8 cellular contexts compared by ENCODE assay signal in genomic region chr22:45309422-45310227, GRCh38. TPM values are rescaled to one million over a fixed set of nuclear protein-coding genes. Genes with fewer than 3 reads are reported as not detected.
DNase-seq lines count a peak whose midpoint lies in the region; ATAC-seq and TF ChIP-seq lines count a peak whose summit lies in the region.

Gene FAM118A (plus strand): TSS chr22:45309934. CDS start chr22:45322380, 12,446 bp downstream.

- ATAC-seq in HG02852 (IDR thresholded peaks at IDR 0.05; ENCODE audit: unreplicated experiment) (peak; percentile 72), left cardiac atrium (peak; percentile 95 to 97), upper lobe of right lung (peak; percentile 98)

- in situ Hi-C loops in GM13977 (cut with MboI; ENCODE audit: low pct_unique_long_range_greater_than_20kb, low sequenced_read_pairs, unreplicated experiment) = no loop called here

- H3K36me3 ChIP-seq in upper lobe of right lung = no peaks in the 10 kb centered on the region

- TF ChIP-seq CTCF in GM13977 (IDR thresholded peaks at IDR 0.05; ENCODE audit: extremely low read depth, insufficient read depth, missing control alignments) = peak; percentile 17
- TF ChIP-seq CTCF in progenitor cell of endocrine pancreas (IDR thresholded peaks at IDR 0.05; ENCODE audit: unreplicated experiment) = no peak
- peak; percentile 12 for TF ChIP-seq CTCF in upper lobe of right lung (IDR thresholded peaks at IDR 0.05)

- H3K27ac Mint-ChIP-seq in T-helper 1 cell treated with Interleukin-12 subunit alpha and Interleukin-12 subunit beta and Interleukin-4 antibody, amounts not matched to agents 30 μg/mL and 1 μg/mL, for 36 hours = peak within 1 kb of the TSS; percentile 93
- peak within 1 kb of the TSS; percentile 95 for H3K27ac Mint-ChIP-seq in progenitor cell of endocrine pancreas

- DNase-seq in GM13977 (ENCODE audit: low spot score) = peak; percentile 98
- peak; percentile 91 for DNase-seq in NCI-H146 (lab: John Stamatoyannopoulos, UW)
- DNase-seq in amniotic stem cell (lab: John Stamatoyannopoulos, UW) = peak; percentile 84
- DNase-seq in left cardiac atrium = peak; percentile 89
- DNase-seq in progenitor cell of endocrine pancreas (ENCODE audit: low spot score, unreplicated experiment) = peak; percentile 100
- DNase-seq in upper lobe of right lung = peak; percentile 97

- H3K4me1 ChIP-seq in upper lobe of right lung = peaks cover 17% of the 10 kb centered on the region

- no peaks in the 10 kb centered on the region for H3K9me3 ChIP-seq in upper lobe of right lung

- peaks cover 38% of the 10 kb centered on the region for H3K4me1 Mint-ChIP-seq in T-helper 1 cell treated with Interleukin-12 subunit alpha and Interleukin-12 subunit beta and Interleukin-4 antibody, amounts not matched to agents 30 μg/mL and 1 μg/mL, for 36 hours (ENCODE audit: low read depth)
- H3K4me1 Mint-ChIP-seq in progenitor cell of endocrine pancreas (ENCODE audit: low read depth) = peaks cover 36% of the 10 kb centered on the region

- peaks cover 6% of the 10 kb centered on the region for H3K27me3 Mint-ChIP-seq in T-helper 1 cell treated with Interleukin-12 subunit alpha and Interleukin-12 subunit beta and Interleukin-4 antibody, amounts not matched to agents 30 μg/mL and 1 μg/mL, for 36 hours (ENCODE audit: low read depth)
- H3K27me3 Mint-ChIP-seq in progenitor cell of endocrine pancreas = peaks cover 5% of the 10 kb centered on the region

- peak within 1 kb of the TSS; percentile 81 for H3K4me3 Mint-ChIP-seq in T-helper 1 cell treated with Interleukin-12 subunit alpha and Interleukin-12 subunit beta and Interleukin-4 antibody, amounts not matched to agents 30 μg/mL and 1 μg/mL, for 36 hours
- H3K4me3 Mint-ChIP-seq in progenitor cell of endocrine pancreas (ENCODE audit: low read depth) = peak within 1 kb of the TSS; percentile 82

- intact Hi-C loops in left cardiac atrium (cut with DNase I) (loop anchor here in 1 of 2 donors (5.0 kb wide), 1 partner anchor 37 kb away; no protein-coding TSS in a partner anchor), upper lobe of right lung (cut with DNase I) (no loop called here)

- no peaks in the 10 kb centered on the region for H3K9me3 Mint-ChIP-seq in T-helper 1 cell treated with Interleukin-12 subunit alpha and Interleukin-12 subunit beta and Interleukin-4 antibody, amounts not matched to agents 30 μg/mL and 1 μg/mL, for 36 hours
- H3K9me3 Mint-ChIP-seq in progenitor cell of endocrine pancreas (ENCODE audit: low read depth) = no peaks in the 10 kb centered on the region

- H3K4me3 ChIP-seq in upper lobe of right lung = peak within 1 kb of the TSS; percentile 97

- peak within 1 kb of the TSS; percentile 84 for H3K27ac ChIP-seq in upper lobe of right lung

- peaks cover 20% of the 10 kb centered on the region for H3K36me3 Mint-ChIP-seq in T-helper 1 cell treated with Interleukin-12 subunit alpha and Interleukin-12 subunit beta and Interleukin-4 antibody, amounts not matched to agents 30 μg/mL and 1 μg/mL, for 36 hours (ENCODE audit: low read depth)
- H3K36me3 Mint-ChIP-seq in progenitor cell of endocrine pancreas (ENCODE audit: insufficient read depth) = no peaks in the 10 kb centered on the region

- H3K27me3 ChIP-seq in upper lobe of right lung = no peaks in the 10 kb centered on the region

RNA-seq across cellular contexts. Expression of gene FAM118A, which starts in this region (rescaled TPM):
- 10 to 100 TPM; 20.9 to 23.5 TPM for total RNA-seq in left cardiac atrium
- 122 and 131 TPM in 2 replicates for total RNA-seq in progenitor cell of endocrine pancreas
- total RNA-seq in upper lobe of right lung = 20.6 TPM

Comparison
In these comparisons a context has a peak if more than half of its experiments do, and no peak if none do; other contexts are left out.
1. Peak in every context shown above with its lines: DNase-seq, ATAC-seq, H3K4me3 ChIP-seq and H3K27ac ChIP-seq.